ENCODE assay signal across 22 cellular contexts in the genomic region with DNA sequence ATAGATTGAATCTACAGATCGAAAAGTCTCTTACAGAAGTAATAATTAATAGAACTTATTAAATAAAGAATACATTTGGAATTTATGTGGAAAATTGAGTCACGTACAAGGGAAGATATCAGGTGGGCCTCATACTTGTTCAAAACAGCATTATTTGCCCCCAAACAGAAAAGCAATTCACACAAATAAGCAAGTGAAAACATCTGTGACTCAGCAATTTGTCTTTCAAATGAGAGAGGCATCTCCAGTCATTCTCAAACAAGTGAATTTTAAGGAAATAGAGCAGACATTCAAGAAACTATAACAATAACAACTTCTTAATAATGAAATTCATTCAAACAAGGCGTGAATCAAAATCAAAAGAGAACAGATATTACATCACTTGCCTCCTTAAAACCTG. TPM values are rescaled to one million over a fixed set of nuclear protein-coding genes. Genes with fewer than 3 reads are reported as not detected.
DNase-seq lines count a peak whose midpoint lies in the region; ATAC-seq, FAIRE-seq and TF ChIP-seq lines count a peak whose summit lies in the region.
"Had no signal": no experiment of that assay in that cellular context is flagged by ENCODE, and none has a peak within 500 bp of the region (broad histone marks: within the 10 kb centered on the region; RNA-seq: fewer than 3 reads in every experiment).

No MANE protein-coding gene starts in this region.

- H2BK120ac ChIP-seq in IMR-90 (ENCODE audit: low read depth, low read length) (no peak overlapping the region), H1 (replicated peaks; ENCODE audit: low read depth, low read length) (no peak overlapping the region), mesenchymal stem cell (ENCODE audit: low read depth, low read length) (no peak overlapping the region)

- H3K9ac ChIP-seq in IMR-90 (ENCODE audit: low read depth, low read length): no peak overlapping the region; the same call in 1 of the 2 replicates
- H3K9ac ChIP-seq in H1 (replicated peaks in 1 of 4; ENCODE audit: extremely low read depth in 1 of 4, low read depth in 3 of 4, low read length in 3 of 4): no peak overlapping the region
- H3K9ac ChIP-seq in mesenchymal stem cell (ENCODE audit: low read length): no peak overlapping the region

- no peak overlapping the region for H3K56ac ChIP-seq in IMR-90 (ENCODE audit: extremely low read depth, insufficient read depth, low read length)
- no peak overlapping the region for H3K56ac ChIP-seq in H1 (replicated peaks; ENCODE audit: insufficient read length, low read depth, low read length)

- POLR2A ChIA-PET in Caco-2 (lab: Charles Lee): no interaction called here
- POLR2A ChIA-PET in IMR-90 (lab: Charles Lee; ENCODE audit: unreplicated experiment): interaction anchor here (0.7 kb wide), 1 partner anchor 45 kb away, joined by 3 read pairs; no protein-coding TSS in a partner anchor
- POLR2A ChIA-PET in H1 (lab: Charles Lee; ENCODE audit: partially characterized antibody): no interaction called here

- in situ Hi-C loops in IMR-90 (cut with MboI; ENCODE audit: low sequenced_read_pairs): no loop called here

- H4K8ac ChIP-seq in IMR-90 (ENCODE audit: low read depth in 2 of 2, low read length in 2 of 2) (no peak overlapping the region), H1 (ENCODE audit: extremely low read depth, insufficient read depth, low read length) (no peak overlapping the region), mesenchymal stem cell (ENCODE audit: low read length) (no peak overlapping the region)

- no peak overlapping the region; the same call in 1 of the 2 replicates for H3K27ac ChIP-seq in IMR-90 (ENCODE audit: insufficient read depth, low read length)
- H3K27ac ChIP-seq in H1 (ENCODE audit: low read depth, low read length): peak overlapping the region; percentile 47; the same call in 1 of the 2 replicates
- no peak overlapping the region for H3K27ac ChIP-seq in mesenchymal stem cell (ENCODE audit: low read length, poor library complexity, severe bottlenecking)
- H3K27ac ChIP-seq: psoas muscle, WERI-Rb-1 had no signal

- CTCF ChIA-PET in Caco-2 (lab: Charles Lee): no interaction called here
- CTCF ChIA-PET in IMR-90 (lab: Yijun Ruan, JAX): no interaction called here
- CTCF ChIA-PET in H1 (lab: Charles Lee; ENCODE audit: partially characterized antibody): no interaction called here

- H3K23ac ChIP-seq in IMR-90 (ENCODE audit: low read depth, low read length): no peak overlapping the region
- no peak overlapping the region for H3K23ac ChIP-seq in H1 (ENCODE audit: insufficient read length)
- H3K23ac ChIP-seq in mesenchymal stem cell (ENCODE audit: low read length in 2 of 2): no peak overlapping the region

- no peaks in the 10 kb centered on the region for H3K9me3 ChIP-seq in Caco-2
- H3K9me3 ChIP-seq in IMR-90 (ENCODE audit: control insufficient read depth, insufficient read depth, low read length): no peaks in the 10 kb centered on the region
- no peaks in the 10 kb centered on the region for H3K9me3 ChIP-seq in H1 (ENCODE audit: insufficient read depth in 2 of 2, low read depth in 1 of 2, low read length in 1 of 2)
- H3K9me3 ChIP-seq in mesenchymal stem cell (ENCODE audit: control insufficient read depth, low read length): no peaks in the 10 kb centered on the region
- H3K9me3 ChIP-seq: psoas muscle had no signal

- H3K4me1 ChIP-seq in Caco-2: peaks cover 66% of the 10 kb centered on the region
- H3K4me1 ChIP-seq in IMR-90 (ENCODE audit: control insufficient read depth, insufficient read depth, low read length): peaks cover 16% of the 10 kb centered on the region
- peaks cover 0 to 20% (median 7%) of the 10 kb centered on the region in 4 experiments; a peak in 5 of 7 replicates for H3K4me1 ChIP-seq in H1 (replicated peaks in 1 of 4; ENCODE audit: control insufficient read depth in 3 of 4, insufficient read depth in 4 of 4, low read length in 3 of 4)
- no peaks in the 10 kb centered on the region for H3K4me1 ChIP-seq in mesenchymal stem cell (ENCODE audit: control insufficient read depth, insufficient read depth, low read depth, low read length)
- H3K4me1 ChIP-seq: psoas muscle had no signal

- intact Hi-C loops in Caco-2 (cut with micrococcal nuclease; ENCODE audit: unreplicated experiment): no loop called here
- intact Hi-C loops in IMR-90 (cut with micrococcal nuclease): no loop called here

- peak overlapping the region; percentile 6 for H3K27ac Mint-ChIP-seq in Caco-2 (ENCODE audit: unreplicated experiment)
- H3K27ac Mint-ChIP-seq: activated CD4-positive, alpha-beta memory T cell treated with anti-CD3 and anti-CD28 coated beads, Interleukin-2, amount 10 ng/mL, durations not matched to agents 7 days and 5 days; activated naive CD8-positive, alpha-beta T cell; natural killer cell had no signal

- peak; percentile 13 for FAIRE-seq in H1 (lab: Jason Lieb, UNC)
- FAIRE-seq: colon, GM12892, urothelium cell line had no signal

- H3K4me2 ChIP-seq in IMR-90 (ENCODE audit: low read depth, low read length) (no peak overlapping the region), H1 (ENCODE audit: insufficient read depth in 1 of 2, low read depth in 2 of 2, low read length in 2 of 2) (peak overlapping the region; percentile 44 to 46; a peak in 3 of 4 replicates), mesenchymal stem cell (ENCODE audit: low read length, poor library complexity, severe bottlenecking) (no peak overlapping the region)

- H3K23me2 ChIP-seq in H1 (ENCODE audit: low read depth, low read length): no peaks in the 10 kb centered on the region

- peaks cover 9% of the 10 kb centered on the region for H3K9me3 Mint-ChIP-seq in Caco-2 (ENCODE audit: unreplicated experiment)
- H3K9me3 Mint-ChIP-seq: activated CD4-positive, alpha-beta memory T cell treated with anti-CD3 and anti-CD28 coated beads, Interleukin-2, amount 10 ng/mL, durations not matched to agents 7 days and 5 days had no signal

- no peaks in the 10 kb centered on the region for H3K36me3 ChIP-seq in Caco-2 (ENCODE audit: control insufficient read depth, insufficient read depth, low read length)
- no peaks in the 10 kb centered on the region; the same call in 1 of the 2 replicates for H3K36me3 ChIP-seq in IMR-90 (ENCODE audit: control insufficient read depth, insufficient read depth, low read length)
- H3K36me3 ChIP-seq in H1 (ENCODE audit: control insufficient read depth in 2 of 4, insufficient read depth in 4 of 4, low read length in 3 of 4): no peaks in the 10 kb centered on the region; a peak in 1 of 8 replicates
- no peaks in the 10 kb centered on the region for H3K36me3 ChIP-seq in mesenchymal stem cell (ENCODE audit: control insufficient read depth in 1 of 2, insufficient read depth in 2 of 2, low read depth in 1 of 2, low read length in 2 of 2)
- H3K36me3 ChIP-seq: WERI-Rb-1 had no signal

- BruUV-seq in Caco-2 (replicated peaks; lab: Mats Ljungman, UMichigan): no TSS peak
- BruUV-seq in IMR-90 (replicated peaks; lab: Mats Ljungman, UMichigan): no TSS peak

- no peak overlapping the region for H2AK5ac ChIP-seq in IMR-90 (ENCODE audit: low read depth, low read length)
- H2AK5ac ChIP-seq in H1 (ENCODE audit: low read depth, low read length): no peak overlapping the region
- H2AK5ac ChIP-seq in mesenchymal stem cell (ENCODE audit: low read length, severe bottlenecking): no peak overlapping the region

- dilution Hi-C loops in IMR-90 (cut with HindIII; ENCODE audit: low sequenced_read_pairs, unreplicated experiment): no loop called here

- H2BK20ac ChIP-seq in IMR-90 (ENCODE audit: low read depth, low read length) (no peak overlapping the region), H1 (ENCODE audit: low read length) (no peak overlapping the region)

- no peak overlapping the region for H3K4me3 Mint-ChIP-seq in Caco-2 (ENCODE audit: unreplicated experiment)
- H3K4me3 Mint-ChIP-seq: activated CD4-positive, alpha-beta memory T cell treated with anti-CD3 and anti-CD28 coated beads, Interleukin-2, amount 10 ng/mL, durations not matched to agents 7 days and 5 days; activated naive CD8-positive, alpha-beta T cell; natural killer cell had no signal

- peaks cover 59% of the 10 kb centered on the region for H3K4me1 Mint-ChIP-seq in Caco-2 (ENCODE audit: low read depth, unreplicated experiment)
- H3K4me1 Mint-ChIP-seq: activated CD4-positive, alpha-beta memory T cell treated with anti-CD3 and anti-CD28 coated beads, Interleukin-2, amount 10 ng/mL, durations not matched to agents 7 days and 5 days; natural killer cell had no signal

- ATAC-seq in IMR-90 (ENCODE audit: low read depth) (no peak), GM18867 (IDR thresholded peaks at IDR 0.05; ENCODE audit: unreplicated experiment) (no peak)
- no peak for ATAC-seq in activated CD4-positive, CD25-positive, alpha-beta regulatory T cell treated with anti-CD3 and anti-CD28 coated beads, Interleukin-2, amount 50 U/mL, for 24 hours
- ATAC-seq: natural killer cell, psoas muscle had no signal

- TF ChIP-seq CTCF in Caco-2 (IDR thresholded peaks at IDR 0.05; ENCODE audit: insufficient read depth in 1 of 2, low read depth in 1 of 2, low read length in 1 of 2, severe bottlenecking in 1 of 2, unreplicated experiment in 1 of 2): no peak
- TF ChIP-seq CTCF in IMR-90 (conservative IDR thresholded peaks at IDR 0.05; ENCODE audit: low read depth, low read length): no peak
- TF ChIP-seq CTCF in H1 (IDR thresholded peaks at IDR 0.05; ENCODE audit: control extremely low read depth in 1 of 3, insufficient read depth in 1 of 3, low read depth in 1 of 3, low read length in 3 of 3): no peak

- no peak overlapping the region; the same call in 1 of the 2 replicates for H3K4ac ChIP-seq in IMR-90 (ENCODE audit: low read depth, low read length)
- H3K4ac ChIP-seq in H1 (replicated peaks; ENCODE audit: insufficient read length, low read depth, low read length): no peak overlapping the region
- H3K4ac ChIP-seq in mesenchymal stem cell (ENCODE audit: low read depth in 1 of 2, low read length in 2 of 2): no peak overlapping the region

- peaks cover 0 to 88% of the 10 kb centered on the region in 2 experiments; a peak in 3 of 4 replicates for H3K79me2 ChIP-seq in H1 (ENCODE audit: control insufficient read depth in 1 of 2, insufficient read depth in 2 of 2, low read length in 2 of 2)

- H4K91ac ChIP-seq in IMR-90 (ENCODE audit: insufficient read depth, low read depth, low read length) (no peak overlapping the region), H1 (replicated peaks; ENCODE audit: insufficient read length, low read length) (no peak overlapping the region), mesenchymal stem cell (ENCODE audit: low read length) (no peak overlapping the region)

- no peaks in the 10 kb centered on the region for H3K27me3 Mint-ChIP-seq in Caco-2 (ENCODE audit: insufficient read depth, unreplicated experiment)
- H3K27me3 Mint-ChIP-seq: activated CD4-positive, alpha-beta memory T cell treated with anti-CD3 and anti-CD28 coated beads, Interleukin-2, amount 10 ng/mL, durations not matched to agents 7 days and 5 days; activated naive CD8-positive, alpha-beta T cell had no signal

- TF ChIP-seq POLR2A in IMR-90 (IDR thresholded peaks at IDR 0.05; ENCODE audit: low read depth, low read length): no peak
- no peak for TF ChIP-seq POLR2A in H1 (IDR thresholded peaks at IDR 0.05; ENCODE audit: control extremely low read depth in 1 of 2, low read depth in 2 of 2, low read length in 2 of 2)

- H4K5ac ChIP-seq in IMR-90 (ENCODE audit: low read depth, low read length) (peak overlapping the region; percentile 71; the same call in 1 of the 2 replicates), H1 (ENCODE audit: insufficient read length, low read depth, low read length) (peak overlapping the region; percentile 99)

- no peak for DNase-seq in Caco-2
- peak; percentile 28 for DNase-seq in IMR-90
- no peak for DNase-seq in H1 (ENCODE audit: low read depth in 1 of 2, low spot score in 2 of 2)
- peak; percentile 47 for DNase-seq in mesenchymal stem cell
- no peak for DNase-seq in glomerular visceral epithelial cell (ENCODE audit: extremely low spot score)
- DNase-seq in NCI-H524 (lab: John Stamatoyannopoulos, UW): no peak
- DNase-seq: activated CD4-positive, alpha-beta memory T cell treated with anti-CD3 and anti-CD28 coated beads, Interleukin-2, amount 10 ng/mL, durations not matched to agents 7 days and 5 days; activated T-cell treated with anti-CD3 and anti-CD28 coated beads, Interleukin-2, amount 50 U/mL, for 48 hours; natural killer cell; NCI-H187 treated with DMSO at 0.1 percent for 48 hours; NCI-H446; psoas muscle; Right ventricle myocardium superior; stimulated activated CD8-positive, alpha-beta memory T cell treated with anti-CD3 and anti-CD28 coated beads, Interleukin-4, amount 100 ng/mL, for 48 hours; T-helper 2 cell; WERI-Rb-1 had no signal

- no peak overlapping the region for H2AK9ac ChIP-seq in IMR-90 (replicated peaks; ENCODE audit: low read depth, low read length, poor library complexity)

- peak overlapping the region; percentile 70 for H3K18ac ChIP-seq in IMR-90 (ENCODE audit: low read depth, low read length)
- peak overlapping the region; percentile 52; the same call in 1 of the 2 replicates for H3K18ac ChIP-seq in H1 (ENCODE audit: extremely low read depth, low read length)
- H3K18ac ChIP-seq in mesenchymal stem cell (ENCODE audit: low read depth in 1 of 2, low read length in 2 of 2): no peak overlapping the region

- H3K14ac ChIP-seq in IMR-90 (replicated peaks; ENCODE audit: low read depth, low read length) (0 out of 2 replicates have a peak overlapping the region, but pooled peaks have one; percentile 64), H1 (ENCODE audit: insufficient read length) (no peak overlapping the region), mesenchymal stem cell (ENCODE audit: low read length in 2 of 2) (no peak overlapping the region)

- H3K36me3 Mint-ChIP-seq in Caco-2 (ENCODE audit: insufficient read depth, unreplicated experiment): peaks cover 25% of the 10 kb centered on the region
- H3K36me3 Mint-ChIP-seq: natural killer cell had no signal

- H3K4me3 ChIP-seq in Caco-2 (ENCODE audit: low read depth, low read length): no peak overlapping the region
- no peak overlapping the region for H3K4me3 ChIP-seq in IMR-90 (ENCODE audit: insufficient read depth, low read depth, low read length)
- peak overlapping the region in 1 of 4 experiments; percentile 25; a peak in 1 of 8 replicates for H3K4me3 ChIP-seq in H1 (ENCODE audit: extremely low read depth in 1 of 4, insufficient read depth in 2 of 4, low read depth in 3 of 4, low read length in 4 of 4)
- no peak overlapping the region for H3K4me3 ChIP-seq in mesenchymal stem cell (ENCODE audit: insufficient read depth in 1 of 2, low read depth in 1 of 2, low read length in 2 of 2)
- H3K4me3 ChIP-seq: psoas muscle had no signal

- TF ChIP-seq RAD21 in IMR-90 (IDR thresholded peaks at IDR 0.05; ENCODE audit: low read length) (no peak), H1 (IDR thresholded peaks at IDR 0.05 in 1 of 2, conservative IDR thresholded peaks at IDR 0.05 in 1 of 2; ENCODE audit: low read depth in 2 of 2, low read length in 2 of 2) (no peak)

- peaks cover 4% of the 10 kb centered on the region; the same call in 1 of the 2 replicates for H3K9me1 ChIP-seq in IMR-90 (ENCODE audit: insufficient read depth, low read length)

- H2BK5ac ChIP-seq in IMR-90 (ENCODE audit: low read depth, low read length, poor library complexity, severe bottlenecking) (peak overlapping the region; percentile 86), H1 (ENCODE audit: low read depth, low read length) (no peak overlapping the region), mesenchymal stem cell (ENCODE audit: low read depth, low read length, poor library complexity, severe bottlenecking) (no peak overlapping the region)

- no peak overlapping the region for H2BK12ac ChIP-seq in H1 (ENCODE audit: low read depth, low read length)
- H2BK12ac ChIP-seq in mesenchymal stem cell (ENCODE audit: low read length in 2 of 2): no peak overlapping the region

- H3K27me3 ChIP-seq in Caco-2 (replicated peaks; ENCODE audit: control insufficient read depth, insufficient read depth, low read length) (no peaks in the 10 kb centered on the region), IMR-90 (ENCODE audit: control insufficient read depth, insufficient read depth, low read length) (no peaks in the 10 kb centered on the region), H1 (replicated peaks in 1 of 4; ENCODE audit: control insufficient read depth in 3 of 4, extremely low read depth in 1 of 4, insufficient read depth in 3 of 4, low read length in 3 of 4) (no peaks in the 10 kb centered on the region), mesenchymal stem cell (ENCODE audit: control insufficient read depth in 1 of 2, insufficient read depth in 1 of 2, low read length in 2 of 2) (no peaks in the 10 kb centered on the region)

- no peak for TF ChIP-seq EP300 in H1 (IDR thresholded peaks at IDR 0.05; ENCODE audit: borderline replicate concordance in 1 of 2, low read depth in 2 of 2, low read length in 2 of 2)

- H2BK15ac ChIP-seq in IMR-90 (ENCODE audit: low read depth, low read length) (no peak overlapping the region; the same call in 2 of the 3 replicates), H1 (ENCODE audit: low read length) (no peak overlapping the region), mesenchymal stem cell (ENCODE audit: low read depth, poor library complexity, severe bottlenecking) (no peak overlapping the region)

- no peak overlapping the region for H2AFZ ChIP-seq in IMR-90 (replicated peaks; ENCODE audit: low read length, poor library complexity)
- H2AFZ ChIP-seq in H1 (ENCODE audit: low read length): no peak overlapping the region
- no peak overlapping the region for H2AFZ ChIP-seq in mesenchymal stem cell (ENCODE audit: low read depth, low read length)

- H3K79me1 ChIP-seq in IMR-90 (ENCODE audit: low read depth in 1 of 2, low read length in 2 of 2): peaks cover 17 to 73% of the 10 kb centered on the region in 2 experiments
- H3K79me1 ChIP-seq in H1 (ENCODE audit: low read depth, low read length): no peaks in the 10 kb centered on the region
- H3K79me1 ChIP-seq in mesenchymal stem cell (replicated peaks; ENCODE audit: low read length, poor library complexity, severe bottlenecking): peaks cover 7% of the 10 kb centered on the region

- H4K20me1 ChIP-seq in IMR-90 (ENCODE audit: insufficient read depth, low read length) (peaks cover 7% of the 10 kb centered on the region), H1 (replicated peaks in 1 of 2; ENCODE audit: control insufficient read depth in 1 of 2, insufficient read depth in 2 of 2, low read length in 2 of 2) (no peaks in the 10 kb centered on the region)

- WGBS in IMR-90 (ENCODE audit: extremely low coverage in 2 of 2, insufficient read length in 1 of 2), 2 experiments: no CpG with 5 or more reads among the region's 3 CpGs
- 21% methylated on average over 3 of the region's 3 CpGs; no CpG with 5 or more reads in 1 of the 2 experiments for WGBS in H1 (ENCODE audit: extremely low coverage in 1 of 2, insufficient coverage in 1 of 2, insufficient read length in 1 of 2, insufficient replicate concordance in 2 of 2, low coverage in 1 of 2, low lambda C conversion rate in 2 of 2, missing lambda C conversion rate in 1 of 2), 2 experiments
- WGBS in mesenchymal stem cell: 23% methylated on average over 2 of the region's 3 CpGs

RNA-seq across cellular contexts. Expression of a gene that starts 50.1 kb away (rescaled TPM):
- total RNA-seq in Caco-2 (2022) (55.1 and 55.4 TPM in 2 replicates), IMR-90 (2012; rRNA removed) (187 and 213 TPM in 2 replicates)
- polyA plus RNA-seq in IMR-90 (2012; rRNA removed) (27.0 and 31.2 TPM in 2 replicates), H1 (2011; rRNA removed) (4.9 and 8.1 TPM in 2 replicates)
- 4.9 and 6.8 TPM in 2 replicates for polyA plus RNA-seq in IMR-90 (2012; cell fraction: cytosol; rRNA removed)
- polyA plus RNA-seq in IMR-90 (2012; cell fraction: nucleus; rRNA removed; ENCODE audit: low replicate concordance): 2.4 and 22.8 TPM in 2 replicates
- total RNA-seq in H1 (2021; fragmentation: NEBNext Ultra II Directional; extraction: Animal tissue kit (Norgen Biotek cat#: 25700)): 42.3 and 45.9 TPM in 2 replicates
- 9.5 TPM for polyA plus RNA-seq in H1 (2011; cell fraction: cytosol; rRNA removed)
- 7.9 TPM for polyA plus RNA-seq in H1 (2011; cell fraction: nucleus; rRNA removed)
- polyA plus RNA-seq in H1 (2012, experiment 1 of 2): 11.7 to 18.9 TPM (median 14.8 TPM) in 4 replicates
- 1.0 TPM for polyA plus RNA-seq in H1 (2012, experiment 2 of 2)
- polyA plus RNA-seq in H1 (2013, experiment 1 of 2): 55.0 TPM
- 54.8 TPM for polyA plus RNA-seq in H1 (2013, experiment 2 of 2)
- 34.7 and 47.3 TPM in 2 replicates for polyA minus RNA-seq in H1 (2011; rRNA and poly(A)+ RNA removed)
- polyA minus RNA-seq in H1 (2011; cell fraction: cytosol; rRNA and poly(A)+ RNA removed): 11.5 TPM
- 48.0 TPM for polyA minus RNA-seq in H1 (2011; cell fraction: nucleus; rRNA and poly(A)+ RNA removed)
- polyA plus RNA-seq in mesenchymal stem cell (2013, experiment 1 of 2): 73.1 TPM
- polyA plus RNA-seq in mesenchymal stem cell (2013, experiment 2 of 2): 75.5 TPM

Comparison
In these comparisons a context has a peak if more than half of its experiments do, and no peak if none do; other contexts are left out.
1. DNase-seq: peak in IMR-90 (single experiment) and mesenchymal stem cell (single experiment); none in Caco-2 (0 of 2), H1 (0 of 2), glomerular visceral epithelial cell (single experiment) and NCI-H524 (0 of 2).
2. H3K18ac ChIP-seq: peak in IMR-90 (single experiment) and H1 (single experiment); none in mesenchymal stem cell (0 of 2).
3. H3K4me2 ChIP-seq: peak in H1 (2 of 2); none in IMR-90 (single experiment) and mesenchymal stem cell (single experiment).